In genomic region chr13:35858665-35859064, GRCh38 we compare ENCODE assay signal across 1 cellular context.
TF ChIP-seq lines count a peak whose summit lies in the region.

No MANE protein-coding gene starts in this region.

TF ChIP-seq in HepG2, 621 proteins besides CTCF, POLR2A, EP300 and RAD21 (continued from another document):
- TF ChIP-seq MED1 (CRISPR knock-in tag; IDR thresholded peaks at IDR 0.05) (no peak), ZNF615 (CRISPR knock-in tag; IDR thresholded peaks at IDR 0.05; ENCODE audit: borderline replicate concordance) (no peak)
